ENCODE assay signal across 1 cellular context in the genomic region with DNA sequence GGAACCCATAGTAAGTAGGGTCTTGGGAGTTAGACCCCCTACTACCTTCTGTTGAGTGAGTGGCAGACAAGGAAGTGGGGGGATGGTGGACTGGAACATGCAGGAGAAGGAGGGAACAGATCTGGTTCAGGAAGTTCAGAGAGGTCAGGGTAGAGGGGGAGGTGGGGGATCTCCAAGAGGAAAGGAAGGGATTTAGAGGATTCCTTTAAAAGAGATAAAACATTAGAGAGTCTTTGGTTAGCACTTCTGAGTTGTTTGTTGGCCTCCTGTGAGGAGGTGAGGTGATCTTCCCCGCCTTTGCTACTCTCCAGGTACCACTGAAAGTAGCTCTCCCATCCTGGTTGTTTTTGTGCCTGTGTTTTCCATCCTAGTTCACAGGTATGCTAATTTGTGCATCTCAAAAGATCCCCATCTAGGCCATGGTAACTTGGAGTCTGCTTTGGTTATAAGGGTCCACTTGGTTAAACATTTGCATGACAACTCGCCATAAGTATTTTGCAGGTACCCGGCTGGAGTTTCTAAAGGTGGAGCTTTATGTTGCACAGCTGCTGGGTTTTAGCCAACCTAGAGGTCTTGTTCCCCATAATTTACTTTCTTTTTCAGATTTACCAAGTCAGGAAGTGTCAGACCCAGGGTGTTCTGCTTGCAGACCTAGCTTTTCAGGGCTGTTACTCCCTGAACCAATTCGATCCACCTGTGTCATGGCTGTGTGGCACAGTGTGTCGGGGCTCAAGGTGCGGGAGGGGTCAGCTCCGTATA.
TF ChIP-seq lines count a peak whose summit lies in the region.

No MANE protein-coding gene starts in this region.

TF ChIP-seq in GM23338, 12 proteins besides CTCF, POLR2A, EP300 and RAD21 (continued from another document):
- TF ChIP-seq, protein P1, sequence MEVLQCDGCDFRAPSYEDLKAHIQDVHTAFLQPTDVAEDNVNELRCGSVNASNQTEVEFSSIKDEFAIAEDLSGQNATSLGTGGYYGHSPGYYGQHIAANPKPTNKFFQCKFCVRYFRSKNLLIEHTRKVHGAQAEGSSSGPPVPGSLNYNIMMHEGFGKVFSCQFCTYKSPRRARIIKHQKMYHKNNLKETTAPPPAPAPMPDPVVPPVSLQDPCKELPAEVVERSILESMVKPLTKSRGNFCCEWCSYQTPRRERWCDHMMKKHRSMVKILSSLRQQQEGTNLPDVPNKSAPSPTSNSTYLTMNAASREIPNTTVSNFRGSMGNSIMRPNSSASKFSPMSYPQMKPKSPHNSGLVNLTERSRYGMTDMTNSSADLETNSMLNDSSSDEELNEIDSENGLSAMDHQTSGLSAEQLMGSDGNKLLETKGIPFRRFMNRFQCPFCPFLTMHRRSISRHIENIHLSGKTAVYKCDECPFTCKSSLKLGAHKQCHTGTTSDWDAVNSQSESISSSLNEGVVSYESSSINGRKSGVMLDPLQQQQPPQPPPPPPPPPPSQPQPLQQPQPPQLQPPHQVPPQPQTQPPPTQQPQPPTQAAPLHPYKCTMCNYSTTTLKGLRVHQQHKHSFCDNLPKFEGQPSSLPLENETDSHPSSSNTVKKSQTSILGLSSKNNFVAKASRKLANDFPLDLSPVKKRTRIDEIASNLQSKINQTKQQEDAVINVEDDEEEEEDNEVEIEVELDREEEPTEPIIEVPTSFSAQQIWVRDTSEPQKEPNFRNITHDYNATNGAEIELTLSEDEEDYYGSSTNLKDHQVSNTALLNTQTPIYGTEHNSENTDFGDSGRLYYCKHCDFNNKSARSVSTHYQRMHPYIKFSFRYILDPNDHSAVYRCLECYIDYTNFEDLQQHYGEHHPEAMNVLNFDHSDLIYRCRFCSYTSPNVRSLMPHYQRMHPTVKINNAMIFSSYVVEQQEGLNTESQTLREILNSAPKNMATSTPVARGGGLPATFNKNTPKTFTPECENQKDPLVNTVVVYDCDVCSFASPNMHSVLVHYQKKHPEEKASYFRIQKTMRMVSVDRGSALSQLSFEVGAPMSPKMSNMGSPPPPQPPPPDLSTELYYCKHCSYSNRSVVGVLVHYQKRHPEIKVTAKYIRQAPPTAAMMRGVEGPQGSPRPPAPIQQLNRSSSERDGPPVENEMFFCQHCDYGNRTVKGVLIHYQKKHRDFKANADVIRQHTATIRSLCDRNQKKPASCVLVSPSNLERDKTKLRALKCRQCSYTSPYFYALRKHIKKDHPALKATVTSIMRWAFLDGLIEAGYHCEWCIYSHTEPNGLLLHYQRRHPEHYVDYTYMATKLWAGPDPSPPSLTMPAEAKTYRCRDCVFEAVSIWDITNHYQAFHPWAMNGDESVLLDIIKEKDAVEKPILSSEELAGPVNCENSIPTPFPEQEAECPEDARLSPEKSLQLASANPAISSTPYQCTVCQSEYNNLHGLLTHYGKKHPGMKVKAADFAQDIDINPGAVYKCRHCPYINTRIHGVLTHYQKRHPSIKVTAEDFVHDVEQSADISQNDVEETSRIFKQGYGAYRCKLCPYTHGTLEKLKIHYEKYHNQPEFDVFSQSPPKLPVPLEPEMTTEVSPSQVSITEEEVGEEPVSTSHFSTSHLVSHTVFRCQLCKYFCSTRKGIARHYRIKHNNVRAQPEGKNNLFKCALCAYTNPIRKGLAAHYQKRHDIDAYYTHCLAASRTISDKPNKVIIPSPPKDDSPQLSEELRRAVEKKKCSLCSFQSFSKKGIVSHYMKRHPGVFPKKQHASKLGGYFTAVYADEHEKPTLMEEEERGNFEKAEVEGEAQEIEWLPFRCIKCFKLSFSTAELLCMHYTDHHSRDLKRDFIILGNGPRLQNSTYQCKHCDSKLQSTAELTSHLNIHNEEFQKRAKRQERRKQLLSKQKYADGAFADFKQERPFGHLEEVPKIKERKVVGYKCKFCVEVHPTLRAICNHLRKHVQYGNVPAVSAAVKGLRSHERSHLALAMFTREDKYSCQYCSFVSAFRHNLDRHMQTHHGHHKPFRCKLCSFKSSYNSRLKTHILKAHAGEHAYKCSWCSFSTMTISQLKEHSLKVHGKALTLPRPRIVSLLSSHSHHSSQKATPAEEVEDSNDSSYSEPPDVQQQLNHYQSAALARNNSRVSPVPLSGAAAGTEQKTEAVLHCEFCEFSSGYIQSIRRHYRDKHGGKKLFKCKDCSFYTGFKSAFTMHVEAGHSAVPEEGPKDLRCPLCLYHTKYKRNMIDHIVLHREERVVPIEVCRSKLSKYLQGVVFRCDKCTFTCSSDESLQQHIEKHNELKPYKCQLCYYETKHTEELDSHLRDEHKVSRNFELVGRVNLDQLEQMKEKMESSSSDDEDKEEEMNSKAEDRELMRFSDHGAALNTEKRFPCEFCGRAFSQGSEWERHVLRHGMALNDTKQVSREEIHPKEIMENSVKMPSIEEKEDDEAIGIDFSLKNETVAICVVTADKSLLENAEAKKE (CRISPR knock-in tag; IDR thresholded peaks at IDR 0.05) = peak; percentile 98
- no peak for TF ChIP-seq JUNB (IDR thresholded peaks at IDR 0.05; ENCODE audit: unreplicated experiment)
TF ChIP-seq in GM23338: peak in this region for 2.
